In the genomic region with DNA sequence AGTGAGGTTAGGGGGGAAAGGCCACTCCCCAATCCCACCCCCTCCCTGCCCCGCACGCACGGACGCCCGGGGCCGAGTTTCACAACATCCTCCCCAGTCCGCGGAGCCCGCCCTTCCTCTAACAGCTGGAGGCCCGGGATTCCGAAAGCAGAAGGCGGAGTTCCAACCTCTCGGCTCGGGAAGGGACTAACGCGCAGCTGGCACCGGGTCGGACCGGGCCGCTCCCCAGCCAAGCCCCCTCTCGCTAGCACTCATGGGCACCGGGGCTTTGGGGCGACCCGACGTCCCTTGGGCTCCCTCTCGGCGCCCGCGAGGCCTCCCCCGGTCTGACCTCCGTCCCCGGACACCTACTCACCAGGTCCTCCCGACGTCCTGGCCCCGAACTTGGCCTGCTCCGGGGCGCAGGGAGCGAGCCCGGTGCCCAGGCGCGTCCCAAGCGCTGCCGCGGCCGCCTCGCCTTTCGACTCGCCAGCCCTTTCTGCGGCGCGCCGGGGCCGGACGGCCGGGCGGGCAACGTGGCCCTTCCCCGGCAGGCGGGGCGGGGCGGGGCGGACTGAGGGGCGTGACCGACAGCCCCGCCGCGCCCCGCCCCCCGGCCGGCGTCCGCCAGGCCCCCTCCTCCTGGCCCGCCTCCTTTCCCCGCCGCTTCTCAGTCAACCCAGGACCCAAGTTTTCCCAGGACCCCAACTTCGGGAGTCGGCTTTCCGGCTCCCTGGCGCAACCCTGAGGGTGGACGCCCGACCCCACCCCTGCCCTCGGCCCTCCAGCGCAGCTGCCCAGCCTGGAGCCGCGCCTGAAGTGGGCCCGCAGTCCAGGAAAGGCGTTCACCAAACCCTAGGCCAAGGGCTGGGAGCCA, we compare ENCODE assay signal across 1 cellular context.
TF ChIP-seq lines count a peak whose summit lies in the region.

A gene (minus strand): TSS at position 482 of the 856 bp plus-strand sequence. CDS start 9,835 bp downstream, outside the sequence.

TF ChIP-seq in K562, 482 proteins besides CTCF, POLR2A, EP300 and RAD21 (continued from another document and continues in another):
- TF ChIP-seq, protein P1, sequence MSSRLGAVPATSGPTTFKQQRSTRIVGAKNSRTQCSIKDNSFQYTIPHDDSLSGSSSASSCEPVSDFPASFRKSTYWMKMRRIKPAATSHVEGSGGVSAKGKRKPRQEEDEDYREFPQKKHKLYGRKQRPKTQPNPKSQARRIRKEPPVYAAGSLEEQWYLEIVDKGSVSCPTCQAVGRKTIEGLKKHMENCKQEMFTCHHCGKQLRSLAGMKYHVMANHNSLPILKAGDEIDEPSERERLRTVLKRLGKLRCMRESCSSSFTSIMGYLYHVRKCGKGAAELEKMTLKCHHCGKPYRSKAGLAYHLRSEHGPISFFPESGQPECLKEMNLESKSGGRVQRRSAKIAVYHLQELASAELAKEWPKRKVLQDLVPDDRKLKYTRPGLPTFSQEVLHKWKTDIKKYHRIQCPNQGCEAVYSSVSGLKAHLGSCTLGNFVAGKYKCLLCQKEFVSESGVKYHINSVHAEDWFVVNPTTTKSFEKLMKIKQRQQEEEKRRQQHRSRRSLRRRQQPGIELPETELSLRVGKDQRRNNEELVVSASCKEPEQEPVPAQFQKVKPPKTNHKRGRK (tag; IDR thresholded peaks at IDR 0.05) = no peak
- TF ChIP-seq, protein P2, sequence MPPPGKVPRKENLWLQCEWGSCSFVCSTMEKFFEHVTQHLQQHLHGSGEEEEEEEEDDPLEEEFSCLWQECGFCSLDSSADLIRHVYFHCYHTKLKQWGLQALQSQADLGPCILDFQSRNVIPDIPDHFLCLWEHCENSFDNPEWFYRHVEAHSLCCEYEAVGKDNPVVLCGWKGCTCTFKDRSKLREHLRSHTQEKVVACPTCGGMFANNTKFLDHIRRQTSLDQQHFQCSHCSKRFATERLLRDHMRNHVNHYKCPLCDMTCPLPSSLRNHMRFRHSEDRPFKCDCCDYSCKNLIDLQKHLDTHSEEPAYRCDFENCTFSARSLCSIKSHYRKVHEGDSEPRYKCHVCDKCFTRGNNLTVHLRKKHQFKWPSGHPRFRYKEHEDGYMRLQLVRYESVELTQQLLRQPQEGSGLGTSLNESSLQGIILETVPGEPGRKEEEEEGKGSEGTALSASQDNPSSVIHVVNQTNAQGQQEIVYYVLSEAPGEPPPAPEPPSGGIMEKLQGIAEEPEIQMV (tag; conservative IDR thresholded peaks at IDR 0.05; ENCODE audit: low read depth) = no peak
- TF ChIP-seq, protein P3, sequence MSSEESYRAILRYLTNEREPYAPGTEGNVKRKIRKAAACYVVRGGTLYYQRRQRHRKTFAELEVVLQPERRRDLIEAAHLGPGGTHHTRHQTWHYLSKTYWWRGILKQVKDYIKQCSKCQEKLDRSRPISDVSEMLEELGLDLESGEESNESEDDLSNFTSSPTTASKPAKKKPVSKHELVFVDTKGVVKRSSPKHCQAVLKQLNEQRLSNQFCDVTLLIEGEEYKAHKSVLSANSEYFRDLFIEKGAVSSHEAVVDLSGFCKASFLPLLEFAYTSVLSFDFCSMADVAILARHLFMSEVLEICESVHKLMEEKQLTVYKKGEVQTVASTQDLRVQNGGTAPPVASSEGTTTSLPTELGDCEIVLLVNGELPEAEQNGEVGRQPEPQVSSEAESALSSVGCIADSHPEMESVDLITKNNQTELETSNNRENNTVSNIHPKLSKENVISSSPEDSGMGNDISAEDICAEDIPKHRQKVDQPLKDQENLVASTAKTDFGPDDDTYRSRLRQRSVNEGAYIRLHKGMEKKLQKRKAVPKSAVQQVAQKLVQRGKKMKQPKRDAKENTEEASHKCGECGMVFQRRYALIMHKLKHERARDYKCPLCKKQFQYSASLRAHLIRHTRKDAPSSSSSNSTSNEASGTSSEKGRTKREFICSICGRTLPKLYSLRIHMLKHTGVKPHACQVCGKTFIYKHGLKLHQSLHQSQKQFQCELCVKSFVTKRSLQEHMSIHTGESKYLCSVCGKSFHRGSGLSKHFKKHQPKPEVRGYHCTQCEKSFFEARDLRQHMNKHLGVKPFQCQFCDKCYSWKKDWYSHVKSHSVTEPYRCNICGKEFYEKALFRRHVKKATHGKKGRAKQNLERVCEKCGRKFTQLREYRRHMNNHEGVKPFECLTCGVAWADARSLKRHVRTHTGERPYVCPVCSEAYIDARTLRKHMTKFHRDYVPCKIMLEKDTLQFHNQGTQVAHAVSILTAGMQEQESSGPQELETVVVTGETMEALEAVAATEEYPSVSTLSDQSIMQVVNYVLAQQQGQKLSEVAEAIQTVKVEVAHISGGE (CRISPR knock-in tag; IDR thresholded peaks at IDR 0.05) = no peak
- TF ChIP-seq HDAC3 (IDR thresholded peaks at IDR 0.05; ENCODE audit: borderline replicate concordance, partially characterized antibody) = no peak
- no peak for TF ChIP-seq RBM25 (IDR thresholded peaks at IDR 0.05; ENCODE audit: low read depth, low read length, severe bottlenecking)
- TF ChIP-seq ZFP1 (CRISPR knock-in tag; IDR thresholded peaks at IDR 0.05) = no peak
- TF ChIP-seq, protein P4, sequence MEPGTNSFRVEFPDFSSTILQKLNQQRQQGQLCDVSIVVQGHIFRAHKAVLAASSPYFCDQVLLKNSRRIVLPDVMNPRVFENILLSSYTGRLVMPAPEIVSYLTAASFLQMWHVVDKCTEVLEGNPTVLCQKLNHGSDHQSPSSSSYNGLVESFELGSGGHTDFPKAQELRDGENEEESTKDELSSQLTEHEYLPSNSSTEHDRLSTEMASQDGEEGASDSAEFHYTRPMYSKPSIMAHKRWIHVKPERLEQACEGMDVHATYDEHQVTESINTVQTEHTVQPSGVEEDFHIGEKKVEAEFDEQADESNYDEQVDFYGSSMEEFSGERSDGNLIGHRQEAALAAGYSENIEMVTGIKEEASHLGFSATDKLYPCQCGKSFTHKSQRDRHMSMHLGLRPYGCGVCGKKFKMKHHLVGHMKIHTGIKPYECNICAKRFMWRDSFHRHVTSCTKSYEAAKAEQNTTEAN (CRISPR knock-in tag; IDR thresholded peaks at IDR 0.05) = no peak
- no peak for TF ChIP-seq NBN (IDR thresholded peaks at IDR 0.05; ENCODE audit: low read depth)
- TF ChIP-seq, protein P5, sequence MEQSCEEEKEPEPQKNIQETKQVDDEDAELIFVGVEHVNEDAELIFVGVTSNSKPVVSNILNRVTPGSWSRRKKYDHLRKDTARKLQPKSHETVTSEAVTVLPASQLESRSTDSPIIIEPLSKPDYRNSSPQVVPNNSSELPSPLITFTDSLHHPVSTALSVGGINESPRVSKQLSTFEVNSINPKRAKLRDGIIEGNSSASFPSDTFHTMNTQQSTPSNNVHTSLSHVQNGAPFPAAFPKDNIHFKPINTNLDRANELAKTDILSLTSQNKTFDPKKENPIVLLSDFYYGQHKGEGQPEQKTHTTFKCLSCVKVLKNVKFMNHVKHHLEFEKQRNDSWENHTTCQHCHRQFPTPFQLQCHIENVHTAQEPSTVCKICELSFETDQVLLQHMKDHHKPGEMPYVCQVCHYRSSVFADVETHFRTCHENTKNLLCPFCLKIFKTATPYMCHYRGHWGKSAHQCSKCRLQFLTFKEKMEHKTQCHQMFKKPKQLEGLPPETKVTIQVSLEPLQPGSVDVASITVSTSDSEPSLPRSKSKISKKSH (CRISPR knock-in tag; IDR thresholded peaks at IDR 0.05) = no peak
- no peak for TF ChIP-seq XRCC5 (IDR thresholded peaks at IDR 0.05; ENCODE audit: low read depth, low read length)
- TF ChIP-seq, protein P6, sequence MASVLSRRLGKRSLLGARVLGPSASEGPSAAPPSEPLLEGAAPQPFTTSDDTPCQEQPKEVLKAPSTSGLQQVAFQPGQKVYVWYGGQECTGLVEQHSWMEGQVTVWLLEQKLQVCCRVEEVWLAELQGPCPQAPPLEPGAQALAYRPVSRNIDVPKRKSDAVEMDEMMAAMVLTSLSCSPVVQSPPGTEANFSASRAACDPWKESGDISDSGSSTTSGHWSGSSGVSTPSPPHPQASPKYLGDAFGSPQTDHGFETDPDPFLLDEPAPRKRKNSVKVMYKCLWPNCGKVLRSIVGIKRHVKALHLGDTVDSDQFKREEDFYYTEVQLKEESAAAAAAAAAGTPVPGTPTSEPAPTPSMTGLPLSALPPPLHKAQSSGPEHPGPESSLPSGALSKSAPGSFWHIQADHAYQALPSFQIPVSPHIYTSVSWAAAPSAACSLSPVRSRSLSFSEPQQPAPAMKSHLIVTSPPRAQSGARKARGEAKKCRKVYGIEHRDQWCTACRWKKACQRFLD (CRISPR knock-in tag; IDR thresholded peaks at IDR 0.05) = 0 out of 2 replicates have a peak, but pooled peaks have one; percentile 41
- TF ChIP-seq JUNB (CRISPR knock-in tag; conservative IDR thresholded peaks at IDR 0.05) = no peak
- no peak for TF ChIP-seq CBX2 (IDR thresholded peaks at IDR 0.05; ENCODE audit: insufficient read depth, low read length, poor library complexity, severe bottlenecking)
- TF ChIP-seq CXXC5 (CRISPR knock-in tag; IDR thresholded peaks at IDR 0.05) = peak; percentile 58
- no peak for TF ChIP-seq ZNF780A (CRISPR knock-in tag; IDR thresholded peaks at IDR 0.05)
- TF ChIP-seq, protein P7, sequence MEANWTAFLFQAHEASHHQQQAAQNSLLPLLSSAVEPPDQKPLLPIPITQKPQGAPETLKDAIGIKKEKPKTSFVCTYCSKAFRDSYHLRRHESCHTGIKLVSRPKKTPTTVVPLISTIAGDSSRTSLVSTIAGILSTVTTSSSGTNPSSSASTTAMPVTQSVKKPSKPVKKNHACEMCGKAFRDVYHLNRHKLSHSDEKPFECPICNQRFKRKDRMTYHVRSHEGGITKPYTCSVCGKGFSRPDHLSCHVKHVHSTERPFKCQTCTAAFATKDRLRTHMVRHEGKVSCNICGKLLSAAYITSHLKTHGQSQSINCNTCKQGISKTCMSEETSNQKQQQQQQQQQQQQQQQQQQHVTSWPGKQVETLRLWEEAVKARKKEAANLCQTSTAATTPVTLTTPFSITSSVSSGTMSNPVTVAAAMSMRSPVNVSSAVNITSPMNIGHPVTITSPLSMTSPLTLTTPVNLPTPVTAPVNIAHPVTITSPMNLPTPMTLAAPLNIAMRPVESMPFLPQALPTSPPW (CRISPR knock-in tag; IDR thresholded peaks at IDR 0.05) = peak; percentile 95
- no peak for TF ChIP-seq HDAC8 (tag; IDR thresholded peaks at IDR 0.05)
- TF ChIP-seq, protein P8, sequence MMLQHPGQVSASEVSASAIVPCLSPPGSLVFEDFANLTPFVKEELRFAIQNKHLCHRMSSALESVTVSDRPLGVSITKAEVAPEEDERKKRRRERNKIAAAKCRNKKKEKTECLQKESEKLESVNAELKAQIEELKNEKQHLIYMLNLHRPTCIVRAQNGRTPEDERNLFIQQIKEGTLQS (IDR thresholded peaks at IDR 0.05) = no peak
- TF ChIP-seq, protein P8 (CRISPR knock-in tag; conservative IDR thresholded peaks at IDR 0.05) = no peak
- TF ChIP-seq NCOA2 (IDR thresholded peaks at IDR 0.05; ENCODE audit: partially characterized antibody in 2 of 2) = no peak
- TF ChIP-seq NR4A1 (CRISPR knock-in tag; IDR thresholded peaks at IDR 0.05) = 0 out of 2 replicates have a peak, but pooled peaks have one; percentile 31
- no peak for TF ChIP-seq NR4A1 (tag; IDR thresholded peaks at IDR 0.05)
- TF ChIP-seq XRCC4 (IDR thresholded peaks at IDR 0.05; ENCODE audit: extremely low read depth, insufficient read depth, insufficient read length) = no peak
- TF ChIP-seq TAL1 (IDR thresholded peaks at IDR 0.05) = no peak
- TF ChIP-seq, protein P9, sequence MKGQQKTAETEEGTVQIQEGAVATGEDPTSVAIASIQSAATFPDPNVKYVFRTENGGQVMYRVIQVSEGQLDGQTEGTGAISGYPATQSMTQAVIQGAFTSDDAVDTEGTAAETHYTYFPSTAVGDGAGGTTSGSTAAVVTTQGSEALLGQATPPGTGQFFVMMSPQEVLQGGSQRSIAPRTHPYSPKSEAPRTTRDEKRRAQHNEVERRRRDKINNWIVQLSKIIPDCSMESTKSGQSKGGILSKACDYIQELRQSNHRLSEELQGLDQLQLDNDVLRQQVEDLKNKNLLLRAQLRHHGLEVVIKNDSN (CRISPR knock-in tag; IDR thresholded peaks at IDR 0.05) = no peak
- TF ChIP-seq NR1H2 (CRISPR knock-in tag; IDR thresholded peaks at IDR 0.05) = no peak
- no peak for TF ChIP-seq ZKSCAN3 (CRISPR knock-in tag; IDR thresholded peaks at IDR 0.05)
- no peak for TF ChIP-seq SMARCA4 (IDR thresholded peaks at IDR 0.05)
- TF ChIP-seq NCOR1 (IDR thresholded peaks at IDR 0.05) = no peak
- TF ChIP-seq DIDO1 (tag; IDR thresholded peaks at IDR 0.05; ENCODE audit: low read depth) = no peak
- TF ChIP-seq HDAC1 (IDR thresholded peaks at IDR 0.05) = peak in 1 of 2 experiments; percentile 87; a peak in 2 of 4 replicates
- TF ChIP-seq, protein P10, sequence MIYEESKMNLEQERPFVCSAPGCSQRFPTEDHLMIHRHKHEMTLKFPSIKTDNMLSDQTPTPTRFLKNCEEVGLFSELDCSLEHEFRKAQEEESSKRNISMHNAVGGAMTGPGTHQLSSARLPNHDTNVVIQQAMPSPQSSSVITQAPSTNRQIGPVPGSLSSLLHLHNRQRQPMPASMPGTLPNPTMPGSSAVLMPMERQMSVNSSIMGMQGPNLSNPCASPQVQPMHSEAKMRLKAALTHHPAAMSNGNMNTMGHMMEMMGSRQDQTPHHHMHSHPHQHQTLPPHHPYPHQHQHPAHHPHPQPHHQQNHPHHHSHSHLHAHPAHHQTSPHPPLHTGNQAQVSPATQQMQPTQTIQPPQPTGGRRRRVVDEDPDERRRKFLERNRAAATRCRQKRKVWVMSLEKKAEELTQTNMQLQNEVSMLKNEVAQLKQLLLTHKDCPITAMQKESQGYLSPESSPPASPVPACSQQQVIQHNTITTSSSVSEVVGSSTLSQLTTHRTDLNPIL (CRISPR knock-in tag; IDR thresholded peaks at IDR 0.05) = no peak
- TF ChIP-seq FOXP1 (CRISPR knock-in tag; IDR thresholded peaks at IDR 0.05) = no peak; the same call in 1 of the 2 replicates
- TF ChIP-seq BCOR (IDR thresholded peaks at IDR 0.05) = 0 out of 2 replicates have a peak, but pooled peaks have one; percentile 14
- TF ChIP-seq MAFG (tag; conservative IDR thresholded peaks at IDR 0.05) = no peak
- TF ChIP-seq PHB2 (IDR thresholded peaks at IDR 0.05; ENCODE audit: low read depth) = no peak
- no peak for TF ChIP-seq RFX5 (IDR thresholded peaks at IDR 0.05; ENCODE audit: low read depth, low read length)
- TF ChIP-seq RBM14 (IDR thresholded peaks at IDR 0.05; ENCODE audit: borderline replicate concordance, insufficient read depth, low read depth, low read length) = no peak
- TF ChIP-seq CHD4 (IDR thresholded peaks at IDR 0.05; ENCODE audit: insufficient read depth, insufficient replicate concordance, low read depth, low read length, poor library complexity, severe bottlenecking) = no peak
- no peak for TF ChIP-seq ADNP (tag; IDR thresholded peaks at IDR 0.05)
- no peak for TF ChIP-seq U2AF2 (optimal IDR thresholded peaks at IDR 0.05; ENCODE audit: low read depth, low read length)
- no peak for TF ChIP-seq DPF2 (IDR thresholded peaks at IDR 0.05)
- no peak for TF ChIP-seq PYGO2 (tag; IDR thresholded peaks at IDR 0.05)
- TF ChIP-seq PRPF4 (IDR thresholded peaks at IDR 0.05; ENCODE audit: insufficient read depth, low read depth, low read length, poor library complexity, severe bottlenecking) = peak; percentile 24
- TF ChIP-seq GTF2E2 (tag; IDR thresholded peaks at IDR 0.05) = no peak
